ENCODE assay signal across 15 cellular contexts in the genomic region with DNA sequence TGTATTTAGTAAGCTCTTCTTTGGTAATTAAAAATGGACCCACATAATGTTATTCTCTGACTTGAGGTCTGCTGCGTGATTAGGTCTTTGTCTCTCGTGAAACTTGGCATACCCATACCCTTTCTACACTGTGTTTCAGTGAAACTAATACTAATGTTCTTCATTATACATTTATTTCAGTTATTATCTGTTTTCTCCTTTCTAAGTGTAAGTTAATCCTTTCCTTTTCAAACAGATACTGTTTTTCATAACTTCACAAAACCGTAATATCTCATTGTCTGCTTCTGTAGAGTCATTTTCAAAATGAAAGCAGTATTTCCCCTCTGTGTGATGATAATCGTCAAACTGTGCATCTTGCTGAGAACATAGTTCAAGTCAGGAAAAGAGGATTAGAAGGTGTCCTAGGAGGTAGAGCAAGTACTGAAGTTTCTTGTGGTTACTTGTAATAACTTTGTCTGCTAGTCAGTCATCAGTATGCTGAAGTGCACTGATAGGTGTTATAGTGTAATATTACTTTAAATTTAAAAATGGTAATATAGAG. TPM values are rescaled to one million over a fixed set of nuclear protein-coding genes. Genes with fewer than 3 reads are reported as not detected.
A peak's percentile ranks its signal among the peaks of the same experiment; 100 is the strongest.
DNase-seq lines count a peak whose midpoint lies in the region; ATAC-seq lines count a peak whose summit lies in the region.
"Had no signal": no experiment of that assay in that cellular context is flagged by ENCODE, and none has a peak within 500 bp of the region (broad histone marks: within the 10 kb centered on the region; RNA-seq: fewer than 3 reads in every experiment).

No MANE protein-coding gene starts in this region.

- peaks cover 48 to 69% (median 68%) of the 10 kb centered on the region in 3 donors for H3K4me1 Mint-ChIP-seq in CD8-positive, alpha-beta memory T cell
- peaks cover 48% of the 10 kb centered on the region for H3K4me1 Mint-ChIP-seq in activated T-helper 17 cell treated with anti-CD3 and anti-CD28 coated beads, Interleukin-2, amount 50 U/mL, for 72 hours
- H3K4me1 Mint-ChIP-seq: H9, nephron had no signal

- H3K4me1 ChIP-seq in CD8-positive, alpha-beta memory T cell (ENCODE audit: insufficient read depth, low read length) = peaks cover 37% of the 10 kb centered on the region
- no peaks in the 10 kb centered on the region for H3K4me1 ChIP-seq in aorta (ENCODE audit: control insufficient read depth in 1 of 2, insufficient read depth in 2 of 2, low read length in 2 of 2)
- H3K4me1 ChIP-seq: BLaER1, gastroesophageal sphincter, testis had no signal

- no peak overlapping the region for H3K4me3 ChIP-seq in CD8-positive, alpha-beta memory T cell (ENCODE audit: low read length)
- H3K4me3 ChIP-seq in aorta (ENCODE audit: low read length in 2 of 2) = no peak overlapping the region
- H3K4me3 ChIP-seq: BLaER1, gastroesophageal sphincter, testis had no signal

- no peaks in the 10 kb centered on the region for H3K27me3 Mint-ChIP-seq in CD8-positive, alpha-beta memory T cell
- no peaks in the 10 kb centered on the region for H3K27me3 Mint-ChIP-seq in activated T-helper 17 cell treated with anti-CD3 and anti-CD28 coated beads, Interleukin-2, amount 50 U/mL, for 72 hours

- H3K27ac Mint-ChIP-seq in CD8-positive, alpha-beta memory T cell = peak overlapping the region; percentile 78 to 99 (median 92)
- H3K27ac Mint-ChIP-seq in activated T-helper 17 cell treated with anti-CD3 and anti-CD28 coated beads, Interleukin-2, amount 50 U/mL, for 72 hours = peak overlapping the region; percentile 74
- H3K27ac Mint-ChIP-seq: H9, nephron had no signal

- intact Hi-C loops in aorta (cut with DNase I) = no loop called here

- H3K9me3 ChIP-seq in CD8-positive, alpha-beta memory T cell (ENCODE audit: low read length) = no peaks in the 10 kb centered on the region
- H3K9me3 ChIP-seq in aorta (ENCODE audit: control insufficient read depth, low read length) = no peaks in the 10 kb centered on the region
- H3K9me3 ChIP-seq: BLaER1, gastroesophageal sphincter, testis had no signal

- WGBS in aorta, 2 donors = 87 to 93% methylated on average over 4 of the region's 4 CpGs

- H3K27ac ChIP-seq in CD8-positive, alpha-beta memory T cell (ENCODE audit: low read depth, low read length) = peak overlapping the region; percentile 44
- H3K27ac ChIP-seq in aorta (ENCODE audit: low read depth in 1 of 2, low read length in 2 of 2) = no peak overlapping the region
- H3K27ac ChIP-seq: BLaER1, gastroesophageal sphincter, testis had no signal

- H3K4me3 Mint-ChIP-seq in CD8-positive, alpha-beta memory T cell = peak overlapping the region; percentile 2 to 91 (median 83)
- peak overlapping the region; percentile 60 for H3K4me3 Mint-ChIP-seq in activated T-helper 17 cell treated with anti-CD3 and anti-CD28 coated beads, Interleukin-2, amount 50 U/mL, for 72 hours
- H3K4me3 Mint-ChIP-seq: H9, nephron had no signal

- H3K9me3 Mint-ChIP-seq in CD8-positive, alpha-beta memory T cell = no peaks in the 10 kb centered on the region
- H3K9me3 Mint-ChIP-seq in activated T-helper 17 cell treated with anti-CD3 and anti-CD28 coated beads, Interleukin-2, amount 50 U/mL, for 72 hours = no peaks in the 10 kb centered on the region
- H3K9me3 Mint-ChIP-seq: H9, nephron had no signal

- peak; percentile 88 for ATAC-seq in GM19025 (IDR thresholded peaks at IDR 0.05; ENCODE audit: low read depth, unreplicated experiment)
- peak; percentile 44 for ATAC-seq in HG03175 (IDR thresholded peaks at IDR 0.05; ENCODE audit: unreplicated experiment)
- ATAC-seq in activated T-helper 17 cell treated with anti-CD3 and anti-CD28 coated beads, Interleukin-2, amount 50 U/mL, for 72 hours (replicated peaks) = peak; percentile 64
- no peak for ATAC-seq in aorta (ENCODE audit: low FRiP score)
- ATAC-seq: gastroesophageal sphincter had no signal

- CTCF ChIA-PET in CD8-positive, alpha-beta memory T cell (lab: Charles Lee) = no interaction called here

- H3K36me3 Mint-ChIP-seq in CD8-positive, alpha-beta memory T cell = peaks cover 13 to 60% (median 33%) of the 10 kb centered on the region in 3 donors
- H3K36me3 Mint-ChIP-seq in activated T-helper 17 cell treated with anti-CD3 and anti-CD28 coated beads, Interleukin-2, amount 50 U/mL, for 72 hours (ENCODE audit: low read depth) = peaks cover 90% of the 10 kb centered on the region

- H3K27me3 ChIP-seq in CD8-positive, alpha-beta memory T cell (ENCODE audit: insufficient read depth, low read length, poor library complexity, severe bottlenecking) = no peaks in the 10 kb centered on the region
- H3K27me3 ChIP-seq in aorta (ENCODE audit: control insufficient read depth in 1 of 2, insufficient read depth in 2 of 2, low read length in 1 of 2) = no peaks in the 10 kb centered on the region
- H3K27me3 ChIP-seq: BLaER1, gastroesophageal sphincter, testis had no signal

- peaks cover 3% of the 10 kb centered on the region for H3K36me3 ChIP-seq in CD8-positive, alpha-beta memory T cell (ENCODE audit: insufficient read depth, low read length)
- H3K36me3 ChIP-seq in aorta (ENCODE audit: control insufficient read depth in 1 of 2, insufficient read depth in 2 of 2, low read length in 1 of 2) = no peaks in the 10 kb centered on the region

- POLR2A ChIA-PET in CD8-positive, alpha-beta memory T cell (lab: Charles Lee) = interaction anchor here (0.5 to 1.2 kb wide), 3 partner anchors 16 to 239 kb away, joined by 3 to 6 read pairs (median 3); partner anchors contain the start of gene PYROXD1

- peak in 1 of 5 donors; percentile 20 for DNase-seq in CD8-positive, alpha-beta memory T cell
- DNase-seq in DMS53 (lab: John Stamatoyannopoulos, UW) (no peak), DMS79 (lab: John Stamatoyannopoulos, UW) (no peak), NCI-H1105 (lab: John Stamatoyannopoulos, UW) (no peak), aorta (no peak)
- DNase-seq: H9, MV-4-11, NCI-H226, testis had no signal

RNA-seq across cellular contexts. Expression of gene PYROXD1, which starts 15.9 kb away (rescaled TPM):
- 10 to 100 TPM; 26.6 to 29.3 TPM for total RNA-seq in CD8-positive, alpha-beta memory T cell
- 25.0 TPM for polyA plus RNA-seq in CD8-positive, alpha-beta memory T cell
- 10 to 100 TPM; 29.8 to 41.2 TPM for total RNA-seq in activated T-helper 17 cell treated with anti-CD3 and anti-CD28 coated beads, Interleukin-2, amount 50 U/mL, for 72 hours
- total RNA-seq in aorta = 10 to 100 TPM; 15.5 to 21.6 TPM
- 10 to 100 TPM in 1 of 2 donors, 1 to 10 TPM in 1; 8.9 to 14.3 TPM for polyA plus RNA-seq in aorta

RNA-seq across cellular contexts. Expression of gene RECQL, which starts 48.1 kb away (rescaled TPM):
- 100 to 1,000 TPM in 1 of 2 experiments, 10 to 100 TPM in 1; 95.1 to 101 TPM for total RNA-seq in CD8-positive, alpha-beta memory T cell
- polyA plus RNA-seq in CD8-positive, alpha-beta memory T cell = 87.3 TPM
- 10 to 100 TPM; 82.2 to 95.4 TPM for total RNA-seq in activated T-helper 17 cell treated with anti-CD3 and anti-CD28 coated beads, Interleukin-2, amount 50 U/mL, for 72 hours
- total RNA-seq in aorta = 10 to 100 TPM; 44.2 to 52.4 TPM
- polyA plus RNA-seq in aorta = 10 to 100 TPM; 28.2 to 31.3 TPM

RNA-seq across cellular contexts. Expression of gene GOLT1B, which starts 48.2 kb away (rescaled TPM):
- total RNA-seq in CD8-positive, alpha-beta memory T cell = 10 to 100 TPM; 48.1 to 52.3 TPM
- 25.8 TPM for polyA plus RNA-seq in CD8-positive, alpha-beta memory T cell
- 10 to 100 TPM; 30.7 to 39.1 TPM for total RNA-seq in activated T-helper 17 cell treated with anti-CD3 and anti-CD28 coated beads, Interleukin-2, amount 50 U/mL, for 72 hours
- 10 to 100 TPM; 33.9 to 45.4 TPM for total RNA-seq in aorta
- 10 to 100 TPM; 24.4 to 36.7 TPM for polyA plus RNA-seq in aorta
